In genomic region chr17:4738136-4739121, GRCh38 we compare ENCODE assay signal across 8 cellular contexts. TPM values are rescaled to one million over a fixed set of nuclear protein-coding genes. Genes with fewer than 3 reads are reported as not detected.
DNase-seq lines count a peak whose midpoint lies in the region; ATAC-seq lines count a peak whose summit lies in the region.

No MANE protein-coding gene starts in this region.

- H3K9ac ChIP-seq in rectal smooth muscle tissue (ENCODE audit: low read length) = no peak overlapping the region

- ATAC-seq in GM18907 (IDR thresholded peaks at IDR 0.05; ENCODE audit: unreplicated experiment) = peak; percentile 5

- no peaks in the 10 kb centered on the region for H3K9me3 Mint-ChIP-seq in activated CD4-positive, alpha-beta memory T cell treated with anti-CD3 and anti-CD28 coated beads for 36 hours

- H3K27ac Mint-ChIP-seq in activated CD4-positive, alpha-beta memory T cell treated with anti-CD3 and anti-CD28 coated beads for 36 hours = no peak overlapping the region

- no peak overlapping the region for H3K27ac ChIP-seq in rectal smooth muscle tissue (ENCODE audit: low read depth, low read length)

- peaks cover 6% of the 10 kb centered on the region for H3K27me3 Mint-ChIP-seq in activated CD4-positive, alpha-beta memory T cell treated with anti-CD3 and anti-CD28 coated beads for 36 hours

- DNase-seq in activated CD4-positive, alpha-beta memory T cell treated with anti-CD3 and anti-CD28 coated beads for 36 hours = no peak
- DNase-seq in glomerular visceral epithelial cell (ENCODE audit: extremely low spot score) (peak; percentile 38), KG1 (lab: John Stamatoyannopoulos, UW) (no peak), NCI-H345 (lab: John Stamatoyannopoulos, UW) (no peak), NCI-H1105 treated with DMSO at 0.1 percent for 48 hours (lab: John Stamatoyannopoulos, UW) (no peak)
- no peak for DNase-seq in activated effector memory CD4-positive, alpha-beta T cell treated with Interleukin-2 at 50 U/mL for 16 hours

- peaks cover 5% of the 10 kb centered on the region for H3K4me1 ChIP-seq in rectal smooth muscle tissue (ENCODE audit: control insufficient read depth, insufficient read depth, low read length)

- no peaks in the 10 kb centered on the region for H3K27me3 ChIP-seq in rectal smooth muscle tissue (ENCODE audit: control insufficient read depth, insufficient read depth, low read length)

- H3K36me3 ChIP-seq in rectal smooth muscle tissue (ENCODE audit: control insufficient read depth, insufficient read depth, low read length) = peaks cover 3% of the 10 kb centered on the region

- POLR2A ChIA-PET in activated CD4-positive, alpha-beta memory T cell treated with anti-CD3 and anti-CD28 coated beads for 36 hours (lab: Charles Lee) = interaction anchor here (1.4 kb wide), 1 partner anchor 52 kb away, joined by 7 read pairs; no protein-coding TSS in a partner anchor

- H3K4me3 Mint-ChIP-seq in activated CD4-positive, alpha-beta memory T cell treated with anti-CD3 and anti-CD28 coated beads for 36 hours = peak overlapping the region; percentile 76

- CTCF ChIA-PET in activated CD4-positive, alpha-beta memory T cell treated with anti-CD3 and anti-CD28 coated beads for 36 hours (lab: Charles Lee) = interaction anchor here (0.7 kb wide), 1 partner anchor 52 kb away, joined by 4 read pairs; no protein-coding TSS in a partner anchor

- H3K36me3 Mint-ChIP-seq in activated CD4-positive, alpha-beta memory T cell treated with anti-CD3 and anti-CD28 coated beads for 36 hours = no peaks in the 10 kb centered on the region

- peak overlapping the region; percentile 86 for H3K4me3 ChIP-seq in rectal smooth muscle tissue (ENCODE audit: low read length)

- intact Hi-C loops in activated CD4-positive, alpha-beta memory T cell treated with anti-CD3 and anti-CD28 coated beads for 36 hours (cut with micrococcal nuclease) = no loop called here

- peaks cover 21% of the 10 kb centered on the region for H3K4me1 Mint-ChIP-seq in activated CD4-positive, alpha-beta memory T cell treated with anti-CD3 and anti-CD28 coated beads for 36 hours (ENCODE audit: low read depth)

RNA-seq across cellular contexts. Expression of gene ZMYND15, which starts 1.2 kb away (rescaled TPM):
- under 1 TPM; 0.10 to 0.24 TPM for total RNA-seq in activated CD4-positive, alpha-beta memory T cell treated with anti-CD3 and anti-CD28 coated beads for 36 hours

RNA-seq across cellular contexts. Expression of gene CXCL16, which starts 1.3 kb away (rescaled TPM):
- total RNA-seq in activated CD4-positive, alpha-beta memory T cell treated with anti-CD3 and anti-CD28 coated beads for 36 hours = 1 to 10 TPM; 3.1 to 3.4 TPM

RNA-seq across cellular contexts. Expression of gene MED11, which starts 7.2 kb away (rescaled TPM):
- total RNA-seq in activated CD4-positive, alpha-beta memory T cell treated with anti-CD3 and anti-CD28 coated beads for 36 hours = 10 to 100 TPM; 20.4 to 21.8 TPM

RNA-seq across cellular contexts. Expression of gene ARRB2, which starts 28.0 kb away (rescaled TPM):
- 100 to 1,000 TPM; 210 to 226 TPM for total RNA-seq in activated CD4-positive, alpha-beta memory T cell treated with anti-CD3 and anti-CD28 coated beads for 36 hours

RNA-seq across cellular contexts. Expression of gene TM4SF5, which starts 33.3 kb away (rescaled TPM):
- total RNA-seq in activated CD4-positive, alpha-beta memory T cell treated with anti-CD3 and anti-CD28 coated beads for 36 hours = not detected
